In genomic region chr1:98557808-98558390, GRCh38 we compare ENCODE assay signal across 19 cellular contexts.
A peak's percentile ranks its signal among the peaks of the same experiment; 100 is the strongest.
DNase-seq lines count a peak whose midpoint lies in the region; ATAC-seq and TF ChIP-seq lines count a peak whose summit lies in the region.
"Had no signal": no experiment of that assay in that cellular context is flagged by ENCODE, and none has a peak within 500 bp of the region (broad histone marks: within the 10 kb centered on the region; RNA-seq: fewer than 3 reads in every experiment).

No MANE protein-coding gene starts in this region.

- TF ChIP-seq EP300 in stomach (IDR thresholded peaks at IDR 0.05) = no peak

- no peak overlapping the region for H2AK5ac ChIP-seq in H9 (ENCODE audit: insufficient read length, low read length)

- peaks cover 7 to 21% (median 9%) of the 10 kb centered on the region in 3 experiments for H3K36me3 Mint-ChIP-seq in H9 (ENCODE audit: insufficient read depth in 1 of 3, low read depth in 3 of 3)
- H3K36me3 Mint-ChIP-seq in WTC11 = peaks cover 14% of the 10 kb centered on the region

- H3K9me3 Mint-ChIP-seq in H9 (peaks cover 14 to 20% of the 10 kb centered on the region in 2 experiments), WTC11 (peaks cover 19% of the 10 kb centered on the region)

- TF ChIP-seq CTCF in H9 (conservative IDR thresholded peaks at IDR 0.05) (no peak), WTC11 (IDR thresholded peaks at IDR 0.05) (no peak), stomach (IDR thresholded peaks at IDR 0.05) (no peak)

- H3K14ac ChIP-seq in H9 (ENCODE audit: insufficient read depth, low read length) = no peak overlapping the region

- H3K4me3 ChIP-seq in stomach = no peak overlapping the region

- intact Hi-C loops in stomach (cut with DNase I; ENCODE audit: low total_unique reads) = no loop called here

- CTCF ChIA-PET in WTC11 (lab: Charles Lee) (interaction anchor here (0.9 to 1.0 kb wide), 2 partner anchors 10 to 203 kb away, joined by 5 to 6 read pairs; no protein-coding TSS in a partner anchor), HEK293T (lab: Yijun Ruan, JAX) (no interaction called here)

- H2BK5ac ChIP-seq in H9 (ENCODE audit: insufficient read length, low read length) = no peak overlapping the region

- no peak overlapping the region for H2BK12ac ChIP-seq in H9 (ENCODE audit: insufficient read length, low read depth, low read length)

- no peak overlapping the region for H3K56ac ChIP-seq in H9 (ENCODE audit: insufficient read length, low read depth, low read length)

- no peak for TF ChIP-seq POLR2A in stomach (IDR thresholded peaks at IDR 0.05)

- no peak overlapping the region for H2BK120ac ChIP-seq in H9 (ENCODE audit: low read depth, low read length, poor library complexity, severe bottlenecking)

- H3K4ac ChIP-seq in H9 (ENCODE audit: low read depth, low read length) = no peak overlapping the region

- POLR2A ChIA-PET in WTC11 (lab: Charles Lee) = no interaction called here
- POLR2A ChIA-PET in HEK293T (lab: Yijun Ruan, JAX) = no interaction called here

- peaks cover 2% of the 10 kb centered on the region for H3K9me3 ChIP-seq in H9 (ENCODE audit: control insufficient read depth, low read depth, low read length)
- H3K9me3 ChIP-seq in stomach = peaks cover 0 to 9% (median 5%) of the 10 kb centered on the region in 4 donors

- DNase-seq in H9 = no peak
- DNase-seq in WTC11 (ENCODE audit: low spot score) = no peak
- peak; percentile 60 for DNase-seq in globus pallidus (ENCODE audit: low spot score)
- peak; percentile 52 for DNase-seq in pons (ENCODE audit: low spot score)
- no peak for DNase-seq in stomach
- no peak for DNase-seq in NCI-H2029 (lab: John Stamatoyannopoulos, UW)
- no peak for DNase-seq in HEK293T (ENCODE audit: extremely low spot score)
- DNase-seq: activated CD4-positive, alpha-beta T cell treated with anti-CD3 and anti-CD28 coated beads for 48 hours; activated CD8-positive, alpha-beta memory T cell treated with anti-CD3 and anti-CD28 coated beads, Interleukin-2, amount 50 U/mL, for 4 hours; activated gamma-delta T cell; amniotic stem cell; COR-L47; HCEC 1CT; KBM-7; left cardiac atrium; NCI-H1105 treated with DMSO at 0.1 percent for 48 hours; NCI-H82; stimulated activated CD4-positive, alpha-beta T cell treated with anti-CD3 and anti-CD28 coated beads, Interleukin-2, amount 100 ng/mL, for 48 hours had no signal

- no peaks in the 10 kb centered on the region for H4K20me1 ChIP-seq in H9 (ENCODE audit: control insufficient read depth, insufficient read depth, insufficient read length)

- no peaks in the 10 kb centered on the region for H3K36me3 ChIP-seq in stomach

- no peak overlapping the region for H3T11ph ChIP-seq in H9 (ENCODE audit: low read length)

- ATAC-seq in WTC11 = peak; percentile 58
- ATAC-seq: left cardiac atrium had no signal

- H4K91ac ChIP-seq in H9 (ENCODE audit: insufficient read length, low read depth, low read length) = no peak overlapping the region

- H3K27ac Mint-ChIP-seq in H9 (peak overlapping the region in 2 of 3 experiments; percentile 0 to 58; a peak in 4 of 7 replicates), WTC11 (no peak overlapping the region)

- H3K23me2 ChIP-seq in H9 (ENCODE audit: insufficient read length, low read depth, low read length, poor library complexity, severe bottlenecking) = no peaks in the 10 kb centered on the region

- no peak overlapping the region for H3K23ac ChIP-seq in H9 (ENCODE audit: insufficient read length, low read depth, low read length)

- no peak overlapping the region for H3K9ac ChIP-seq in H9 (ENCODE audit: extremely low read depth, insufficient read length, low read length)

- H2AFZ ChIP-seq in H9 (ENCODE audit: low read length) = no peak overlapping the region

- H4K5ac ChIP-seq in H9 (ENCODE audit: insufficient read length, low read depth, low read length) = no peak overlapping the region

- H3K79me2 ChIP-seq in H9 (ENCODE audit: insufficient read depth, low read length) = no peaks in the 10 kb centered on the region

- no peak overlapping the region for H2BK15ac ChIP-seq in H9 (ENCODE audit: low read depth, low read length)

- H3K18ac ChIP-seq in H9 (ENCODE audit: insufficient read length, low read depth, low read length) = no peak overlapping the region

- H3K4me3 Mint-ChIP-seq in H9 (no peak overlapping the region), WTC11 (no peak overlapping the region)

- no peaks in the 10 kb centered on the region for H3K27me3 ChIP-seq in H9 (ENCODE audit: insufficient read depth, low read length)
- no peaks in the 10 kb centered on the region for H3K27me3 ChIP-seq in stomach

- H3K4me1 ChIP-seq in H9 (ENCODE audit: insufficient read depth, low read length) = no peaks in the 10 kb centered on the region
- H3K4me1 ChIP-seq in stomach = no peaks in the 10 kb centered on the region

- H3K79me1 ChIP-seq in H9 (ENCODE audit: insufficient read depth, low read depth, low read length, poor library complexity, severe bottlenecking) = no peaks in the 10 kb centered on the region

- no peak overlapping the region for H2BK20ac ChIP-seq in H9 (ENCODE audit: low read depth, low read length, poor library complexity, severe bottlenecking)

- H3K4me1 Mint-ChIP-seq in H9 (peaks cover 5 to 8% of the 10 kb centered on the region in 2 experiments), WTC11 (peaks cover 4% of the 10 kb centered on the region)

- H3K27me3 Mint-ChIP-seq in H9 (ENCODE audit: low read depth) (peaks cover 5% of the 10 kb centered on the region), WTC11 (ENCODE audit: low read depth) (peaks cover 21% of the 10 kb centered on the region)

- no peak overlapping the region for H3K4me2 ChIP-seq in H9 (ENCODE audit: insufficient read depth, insufficient read length, low read length)

- WGBS in H9 (ENCODE audit: extremely low coverage, insufficient read length, low lambda C conversion rate) = no CpG with 5 or more reads among the region's 5 CpGs
- WGBS in stomach, 5 donors = 58 to 67% (median 65%) methylated on average over 5 of the region's 5 CpGs

- H4K8ac ChIP-seq in H9 (replicated peaks; ENCODE audit: insufficient read length, low read depth, low read length) = no peak overlapping the region

- H3K27ac ChIP-seq in H9 (ENCODE audit: insufficient read length, low read depth, low read length) = no peak overlapping the region
- H3K27ac ChIP-seq in stomach = no peak overlapping the region
- H3K27ac ChIP-seq: RWPE1 had no signal

TF ChIP-seq in WTC11, 78 proteins besides CTCF, POLR2A, EP300 and RAD21 (continues in another document):
- no peak for TF ChIP-seq ATF3 (CRISPR knock-in tag; conservative IDR thresholded peaks at IDR 0.05)
- no peak for TF ChIP-seq FOXK1 (CRISPR knock-in tag; IDR thresholded peaks at IDR 0.05)
- no peak for TF ChIP-seq RORB (CRISPR knock-in tag; IDR thresholded peaks at IDR 0.05)
- no peak for TF ChIP-seq KAT7 (CRISPR knock-in tag; IDR thresholded peaks at IDR 0.05; ENCODE audit: borderline replicate concordance)
- no peak for TF ChIP-seq ZNF219 (CRISPR knock-in tag; IDR thresholded peaks at IDR 0.05; ENCODE audit: borderline replicate concordance)
- no peak for TF ChIP-seq USF1 (CRISPR knock-in tag; IDR thresholded peaks at IDR 0.05)

TF ChIP-seq in HEK293T, 16 proteins besides CTCF, POLR2A, EP300 and RAD21:
- TF ChIP-seq ARNT (IDR thresholded peaks at IDR 0.05) (no peak), HDGF (IDR thresholded peaks at IDR 0.05; ENCODE audit: borderline replicate concordance) (no peak), ZNF384 (IDR thresholded peaks at IDR 0.05) (no peak), FOXK2 (IDR thresholded peaks at IDR 0.05) (no peak), PKNOX1 (IDR thresholded peaks at IDR 0.05) (no peak), ELF4 (IDR thresholded peaks at IDR 0.05) (no peak), CTBP1 (IDR thresholded peaks at IDR 0.05; ENCODE audit: borderline replicate concordance) (no peak), LEF1 (IDR thresholded peaks at IDR 0.05; ENCODE audit: borderline replicate concordance) (no peak), FOXA1 (IDR thresholded peaks at IDR 0.05) (no peak), SUZ12 (IDR thresholded peaks at IDR 0.05) (no peak), BHLHE40 (IDR thresholded peaks at IDR 0.05; ENCODE audit: borderline replicate concordance) (no peak)

Comparison
In these comparisons a context has a peak if more than half of its experiments do, and no peak if none do; other contexts are left out.
1. DNase-seq: peak in globus pallidus (single experiment) and pons (single experiment); none in H9 (single experiment), WTC11 (single experiment), stomach (single experiment), NCI-H2029 (single experiment) and HEK293T (single experiment).